ENCODE assay signal across 21 cellular contexts in genomic region chr4:81626851-81627250, GRCh38.
"Had no signal": no experiment of that assay in that cellular context is flagged by ENCODE, and none has a peak within 500 bp of the region (broad histone marks: within the 10 kb centered on the region; RNA-seq: fewer than 3 reads in every experiment).

No MANE protein-coding gene starts in this region.

- FAIRE-seq: endothelial cell of umbilical vein had no signal

- H3K4me1 ChIP-seq: lower lobe of right lung had no signal

- H3K79me2 ChIP-seq: hepatocyte had no signal

- DNase-seq: dermis blood vessel endothelial cell; dorsolateral prefrontal cortex; effector CD4-positive, alpha-beta T cell; effector memory CD4-positive, alpha-beta T cell; foreskin keratinocyte; heart left ventricle; hypothalamus; immature natural killer cell; islet precursor cell; kidney; left colon; left ventricle myocardium inferior; lower lobe of right lung; mesenchymal stem cell; mucosa of descending colon; naive B cell had no signal

- H3K9me3 ChIP-seq: esophagus muscularis mucosa, gastroesophageal sphincter, heart left ventricle, left ventricle myocardium inferior, lower lobe of right lung, mucosa of descending colon had no signal

- H3K36me3 ChIP-seq: esophagus muscularis mucosa, gastroesophageal sphincter, heart left ventricle, left ventricle myocardium inferior, lower lobe of right lung had no signal

- H3K27ac ChIP-seq: coronary artery, dorsolateral prefrontal cortex, esophagus muscularis mucosa, foreskin keratinocyte, gastroesophageal sphincter, heart left ventricle, hepatocyte, left ventricle myocardium inferior, lower lobe of right lung had no signal

- H3K4me3 ChIP-seq: coronary artery, dorsolateral prefrontal cortex, esophagus muscularis mucosa, gastroesophageal sphincter, heart left ventricle, hepatocyte, left ventricle myocardium inferior, lower lobe of right lung, mucosa of descending colon had no signal

- H3K27me3 ChIP-seq: dorsolateral prefrontal cortex, esophagus muscularis mucosa, foreskin keratinocyte, gastroesophageal sphincter, heart left ventricle, hepatocyte had no signal

- H3K4me2 ChIP-seq: hepatocyte had no signal

- ATAC-seq: foreskin keratinocyte, gastroesophageal sphincter, heart left ventricle, left colon, lower lobe of right lung, mucosa of descending colon had no signal

- H2AFZ ChIP-seq: hepatocyte had no signal
